ENCODE assay signal across 16 cellular contexts in the genomic region with DNA sequence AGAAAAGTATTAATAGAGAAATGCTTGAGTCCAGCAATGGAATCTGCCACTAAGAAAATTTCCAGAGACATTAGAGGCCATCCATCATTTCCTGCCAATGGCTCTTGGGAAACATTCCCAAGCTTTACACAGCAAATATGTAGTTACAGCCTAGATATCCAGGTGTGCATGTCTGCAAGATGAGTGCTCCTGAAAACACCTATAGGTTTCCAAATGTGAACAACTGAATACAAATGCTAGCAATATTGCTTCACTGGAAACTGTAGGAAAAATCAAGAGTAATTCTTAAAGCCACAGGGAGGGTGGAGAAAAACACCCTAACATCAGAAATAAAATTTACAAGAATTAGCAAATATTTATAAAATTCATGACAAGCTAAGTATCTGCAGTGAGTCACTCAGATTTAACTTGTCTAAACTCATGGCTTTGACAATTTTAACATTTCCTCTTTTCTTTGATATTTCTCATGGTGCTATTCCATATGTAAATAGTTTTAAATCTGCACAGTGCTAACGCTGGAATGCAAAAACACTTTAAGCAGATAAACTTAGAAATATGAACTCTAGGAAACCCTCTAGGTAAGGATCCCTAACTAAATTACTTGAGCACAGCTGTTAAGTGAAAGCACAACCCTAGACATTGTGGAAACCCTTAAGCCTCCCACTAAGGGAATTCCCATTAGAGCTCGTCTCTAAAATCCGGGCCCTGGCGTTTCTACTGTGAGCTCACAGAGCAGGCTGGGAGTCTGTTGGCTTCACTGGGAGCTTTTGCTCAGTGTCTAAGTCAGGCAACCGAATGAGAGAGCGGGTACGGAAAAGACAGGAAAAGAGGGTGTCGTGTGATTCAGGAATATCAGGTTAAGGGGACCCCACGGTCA.
"Had no signal": no experiment of that assay in that cellular context is flagged by ENCODE, and none has a peak within 500 bp of the region (broad histone marks: within the 10 kb centered on the region; RNA-seq: fewer than 3 reads in every experiment).

No MANE protein-coding gene starts in this region.

- H3K27ac Mint-ChIP-seq: activated CD8-positive, alpha-beta T cell treated with anti-CD3 and anti-CD28 coated beads for 36 hours; activated T-helper 1 cell treated with anti-CD3 and anti-CD28 coated beads, Interleukin-12 subunit alpha, Interleukin-12 subunit beta, Interleukin-2, Interleukin-4 antibody, amounts not matched to agents 30 ng/mL and 10 ng/mL and 1 ng/mL, durations not matched to agents 14 hours and 24 hours and 36 hours; memory B cell had no signal

- H3K27me3 ChIP-seq: heart left ventricle, SJSA1, thyroid gland had no signal

- H3K4me1 ChIP-seq: heart left ventricle, left ventricle myocardium inferior, parathyroid adenoma, thyroid gland had no signal

- H3K79me2 ChIP-seq: parathyroid adenoma had no signal

- ATAC-seq: activated CD8-positive, alpha-beta T cell treated with anti-CD3 and anti-CD28 coated beads for 36 hours; esophagus mucosa; heart left ventricle had no signal

- H3K4me3 Mint-ChIP-seq: activated CD8-positive, alpha-beta T cell treated with anti-CD3 and anti-CD28 coated beads for 36 hours; activated T-helper 1 cell treated with anti-CD3 and anti-CD28 coated beads, Interleukin-12 subunit alpha, Interleukin-12 subunit beta, Interleukin-2, Interleukin-4 antibody, amounts not matched to agents 30 ng/mL and 10 ng/mL and 1 ng/mL, durations not matched to agents 14 hours and 24 hours and 36 hours; memory B cell had no signal

- H3K9me3 Mint-ChIP-seq: activated CD8-positive, alpha-beta T cell treated with anti-CD3 and anti-CD28 coated beads for 36 hours; activated T-helper 1 cell treated with anti-CD3 and anti-CD28 coated beads, Interleukin-12 subunit alpha, Interleukin-12 subunit beta, Interleukin-2, Interleukin-4 antibody, amounts not matched to agents 30 ng/mL and 10 ng/mL and 1 ng/mL, durations not matched to agents 14 hours and 24 hours and 36 hours; memory B cell had no signal

- FAIRE-seq: kidney had no signal

- H3K27me3 Mint-ChIP-seq: activated CD8-positive, alpha-beta T cell treated with anti-CD3 and anti-CD28 coated beads for 36 hours; memory B cell had no signal

- H3K4me1 Mint-ChIP-seq: memory B cell had no signal

- DNase-seq: activated CD4-positive, alpha-beta T cell treated with anti-CD3 and anti-CD28 coated beads for 1 hour; activated CD8-positive, alpha-beta T cell treated with anti-CD3 and anti-CD28 coated beads for 36 hours; activated naive CD4-positive, alpha-beta T cell treated with Interleukin-2 at 50 U/mL for 16 hours; central memory CD4-positive, alpha-beta T cell; dermis blood vessel endothelial cell; heart left ventricle; kidney; left ventricle myocardium inferior; SW 1271; thyroid gland had no signal

- H3K27ac ChIP-seq: heart left ventricle, left ventricle myocardium inferior, parathyroid adenoma, SJSA1, skin epidermis, thyroid gland had no signal

- H3K9me3 ChIP-seq: heart left ventricle, left ventricle myocardium inferior, SJSA1, thyroid gland had no signal

- H2AFZ ChIP-seq: parathyroid adenoma had no signal

- H3K9ac ChIP-seq: parathyroid adenoma had no signal

- H3K36me3 ChIP-seq: heart left ventricle, left ventricle myocardium inferior, SJSA1, thyroid gland had no signal

- H3K36me3 Mint-ChIP-seq: memory B cell had no signal

- H3K4me3 ChIP-seq: heart left ventricle, left ventricle myocardium inferior, SJSA1, skin epidermis, thyroid gland had no signal
